18 cellular contexts compared by ENCODE assay signal in genomic region chr22:20064545-20065262, GRCh38. TPM values are rescaled to one million over a fixed set of nuclear protein-coding genes. Genes with fewer than 3 reads are reported as not detected.
DNase-seq lines count a peak whose midpoint lies in the region; ATAC-seq, FAIRE-seq and TF ChIP-seq lines count a peak whose summit lies in the region.
"Had no signal": no experiment of that assay in that cellular context is flagged by ENCODE, and none has a peak within 500 bp of the region (broad histone marks: within the 10 kb centered on the region; RNA-seq: fewer than 3 reads in every experiment).

No MANE protein-coding gene starts in this region.

- intact Hi-C loops in Caco-2 (cut with micrococcal nuclease; ENCODE audit: unreplicated experiment), result no loop called here
- intact Hi-C loops in GM12878 (cut with micrococcal nuclease; ENCODE audit: unreplicated experiment), result no loop called here
- intact Hi-C loops in sigmoid colon (cut with DNase I), result no loop called here

- WGBS in GM12878 (ENCODE audit: insufficient coverage, insufficient replicate concordance, low lambda C conversion rate, missing lambda C conversion rate), result 98% methylated on average over 18 of the region's 18 CpGs
- 98% methylated on average over 18 of the region's 18 CpGs for WGBS in mesenchymal stem cell
- WGBS in sigmoid colon, 2 donors, result 90 to 95% methylated on average over 18 of the region's 18 CpGs

- H3K4me1 ChIP-seq in Caco-2 (no peaks in the 10 kb centered on the region), GM12878 (ENCODE audit: control insufficient read depth, insufficient read depth, low read length) (no peaks in the 10 kb centered on the region), mesenchymal stem cell (ENCODE audit: control insufficient read depth, insufficient read depth, low read depth, low read length) (peaks cover 16% of the 10 kb centered on the region), sigmoid colon (no peaks in the 10 kb centered on the region)
- H3K4me1 ChIP-seq: BE2C had no signal

- H4K8ac ChIP-seq in mesenchymal stem cell (ENCODE audit: low read length), result no peak overlapping the region

- H3K4me3 ChIP-seq in Caco-2 (ENCODE audit: low read depth, low read length) (no peak overlapping the region), GM12878 (no peak overlapping the region), mesenchymal stem cell (ENCODE audit: insufficient read depth in 1 of 2, low read depth in 1 of 2, low read length in 2 of 2) (no peak overlapping the region), sigmoid colon (no peak overlapping the region)

- no peak overlapping the region for H2BK15ac ChIP-seq in mesenchymal stem cell (ENCODE audit: low read depth, poor library complexity, severe bottlenecking)

- in situ Hi-C loops in GM12878 (cut with MboI), result no loop called here

- RAD21 ChIA-PET in GM12878 (lab: Charles Lee; ENCODE audit: unreplicated experiment), result no interaction called here

- H3K27me3 ChIP-seq in Caco-2 (replicated peaks; ENCODE audit: control insufficient read depth, insufficient read depth, low read length) (no peaks in the 10 kb centered on the region), GM12878 (replicated peaks in 1 of 2; ENCODE audit: control insufficient read depth in 2 of 2, insufficient read depth in 2 of 2, low read length in 1 of 2) (no peaks in the 10 kb centered on the region), mesenchymal stem cell (ENCODE audit: control insufficient read depth in 1 of 2, insufficient read depth in 1 of 2, low read length in 2 of 2) (no peaks in the 10 kb centered on the region), sigmoid colon (no peaks in the 10 kb centered on the region)
- H3K27me3 ChIP-seq: BE2C had no signal

- no peaks in the 10 kb centered on the region for H3K9me3 ChIP-seq in Caco-2
- H3K9me3 ChIP-seq in GM12878 (replicated peaks; ENCODE audit: control insufficient read depth, insufficient read depth, low read length), result no peaks in the 10 kb centered on the region
- H3K9me3 ChIP-seq in mesenchymal stem cell (ENCODE audit: control insufficient read depth, low read length), result no peaks in the 10 kb centered on the region
- H3K9me3 ChIP-seq in sigmoid colon, result no peaks in the 10 kb centered on the region
- H3K9me3 ChIP-seq: BE2C had no signal

- no peak overlapping the region for H2AK5ac ChIP-seq in mesenchymal stem cell (ENCODE audit: low read length, severe bottlenecking)

- no peak overlapping the region for H2BK120ac ChIP-seq in mesenchymal stem cell (ENCODE audit: low read depth, low read length)

- peak; percentile 45 for TF ChIP-seq POLR2A in GM12878 (IDR thresholded peaks at IDR 0.05; ENCODE audit: low read depth, low read length)
- no peak for TF ChIP-seq POLR2A in sigmoid colon (IDR thresholded peaks at IDR 0.05)

- no peak for DNase-seq in Caco-2
- DNase-seq in GM12878 (ENCODE audit: low read depth, low spot score), result no peak
- DNase-seq in mesenchymal stem cell, result no peak
- DNase-seq in sigmoid colon, result peak; percentile 56
- no peak for DNase-seq in activated CD8-positive, alpha-beta memory T cell treated with anti-CD3 and anti-CD28 coated beads for 24 hours
- DNase-seq in GM03348 (ENCODE audit: low spot score), result no peak
- DNase-seq: BE2C; CD8-positive, alpha-beta T cell; COR-L47; DND-41; GDM1; GOT3; H9 had no signal

- peaks cover 5% of the 10 kb centered on the region for H3K36me3 Mint-ChIP-seq in Caco-2 (ENCODE audit: insufficient read depth, unreplicated experiment)
- H3K36me3 Mint-ChIP-seq: IgD-negative memory B cell had no signal

- SMC1A ChIA-PET in GM12878 (lab: Charles Lee; ENCODE audit: uncharacterized antibody, unreplicated experiment), result no interaction called here

- no peaks in the 10 kb centered on the region for H4K20me1 ChIP-seq in GM12878 (ENCODE audit: control insufficient read depth, insufficient read depth)

- H3K4me3 Mint-ChIP-seq in Caco-2 (ENCODE audit: unreplicated experiment), result no peak overlapping the region
- H3K4me3 Mint-ChIP-seq: CD14-positive monocyte; CD8-positive, alpha-beta T cell; H9; IgD-negative memory B cell had no signal

- no peak overlapping the region for H3K9ac ChIP-seq in GM12878 (ENCODE audit: control insufficient read depth, insufficient read depth, low read length)
- H3K9ac ChIP-seq in mesenchymal stem cell (ENCODE audit: low read length), result no peak overlapping the region

- BruUV-seq in Caco-2 (replicated peaks; lab: Mats Ljungman, UMichigan) (TSS peak; percentile 26), GM12878 (replicated peaks; lab: Mats Ljungman, UMichigan) (TSS peak; percentile 36)

- no peak for FAIRE-seq in GM12878 (lab: Jason Lieb, UNC)
- FAIRE-seq: A204.1, GM18507 had no signal

- no peak overlapping the region for H3K27ac Mint-ChIP-seq in Caco-2 (ENCODE audit: unreplicated experiment)
- H3K27ac Mint-ChIP-seq: CD8-positive, alpha-beta T cell; IgD-negative memory B cell had no signal

- no peak overlapping the region for H3K23ac ChIP-seq in mesenchymal stem cell (ENCODE audit: low read length in 2 of 2)

- CTCF ChIA-PET in Caco-2 (lab: Charles Lee), result no interaction called here
- CTCF ChIA-PET in GM12878 (lab: Yijun Ruan, JAX), result no interaction called here

- no peaks in the 10 kb centered on the region for H3K4me1 Mint-ChIP-seq in Caco-2 (ENCODE audit: low read depth, unreplicated experiment)
- H3K4me1 Mint-ChIP-seq: CD14-positive monocyte, H9, IgD-negative memory B cell had no signal

- no peaks in the 10 kb centered on the region; the same call in 1 of the 2 replicates for H3K36me3 ChIP-seq in Caco-2 (ENCODE audit: control insufficient read depth, insufficient read depth, low read length)
- peaks cover 0 to 7% of the 10 kb centered on the region in 2 experiments; a peak in 3 of 4 replicates for H3K36me3 ChIP-seq in GM12878 (ENCODE audit: control insufficient read depth in 2 of 2, insufficient read depth in 2 of 2, low read length in 1 of 2)
- peaks cover 45 to 61% of the 10 kb centered on the region in 2 experiments for H3K36me3 ChIP-seq in mesenchymal stem cell (ENCODE audit: control insufficient read depth in 1 of 2, insufficient read depth in 2 of 2, low read depth in 1 of 2, low read length in 2 of 2)
- peaks cover 0 to 46% (median 24%) of the 10 kb centered on the region in 4 donors for H3K36me3 ChIP-seq in sigmoid colon
- H3K36me3 ChIP-seq: BE2C had no signal

- no peak overlapping the region for H3K4ac ChIP-seq in mesenchymal stem cell (ENCODE audit: low read depth in 1 of 2, low read length in 2 of 2)

- no peak overlapping the region for H3K18ac ChIP-seq in mesenchymal stem cell (ENCODE audit: low read depth in 1 of 2, low read length in 2 of 2)

- TF ChIP-seq EP300 in GM12878 (IDR thresholded peaks at IDR 0.05; ENCODE audit: borderline replicate concordance in 1 of 2, control insufficient read depth in 1 of 2, low read depth in 2 of 2, low read length in 2 of 2) (no peak), sigmoid colon (IDR thresholded peaks at IDR 0.05) (no peak)

- no peak for TF ChIP-seq RAD21 in GM12878 (IDR thresholded peaks at IDR 0.05; ENCODE audit: insufficient read depth, low read depth, low read length)

- H4K91ac ChIP-seq in mesenchymal stem cell (ENCODE audit: low read length), result peak overlapping the region; percentile 34

- H2BK5ac ChIP-seq in mesenchymal stem cell (ENCODE audit: low read depth, low read length, poor library complexity, severe bottlenecking), result no peak overlapping the region

- no peaks in the 10 kb centered on the region for H3K27me3 Mint-ChIP-seq in Caco-2 (ENCODE audit: insufficient read depth, unreplicated experiment)
- H3K27me3 Mint-ChIP-seq: IgD-negative memory B cell had no signal

- H2AFZ ChIP-seq in GM12878 (ENCODE audit: control insufficient read depth, low read depth, low read length) (no peak overlapping the region), mesenchymal stem cell (ENCODE audit: low read depth, low read length) (no peak overlapping the region)

- ATAC-seq in GM12878, result no peak
- ATAC-seq in GM21717 (IDR thresholded peaks at IDR 0.05; ENCODE audit: unreplicated experiment), result no peak
- ATAC-seq: CD8-positive, alpha-beta T cell had no signal

- no peak overlapping the region for H3K14ac ChIP-seq in mesenchymal stem cell (ENCODE audit: low read length in 2 of 2)

- TF ChIP-seq CTCF in Caco-2 (IDR thresholded peaks at IDR 0.05; ENCODE audit: insufficient read depth in 1 of 2, low read depth in 1 of 2, low read length in 1 of 2, severe bottlenecking in 1 of 2, unreplicated experiment in 1 of 2), result no peak
- no peak for TF ChIP-seq CTCF in GM12878 (IDR thresholded peaks at IDR 0.05 in 2 of 3, conservative IDR thresholded peaks at IDR 0.05 in 1 of 3; ENCODE audit: control insufficient read depth in 2 of 3, extremely low read depth in 1 of 3, insufficient read depth in 1 of 3, low read depth in 3 of 3, low read length in 3 of 3)
- no peak for TF ChIP-seq CTCF in sigmoid colon (IDR thresholded peaks at IDR 0.05)

- no peaks in the 10 kb centered on the region for H3K79me2 ChIP-seq in GM12878 (ENCODE audit: control insufficient read depth, insufficient read depth, low read length)

- H2BK12ac ChIP-seq in mesenchymal stem cell (ENCODE audit: low read length in 2 of 2), result no peak overlapping the region

- POLR2A ChIA-PET in Caco-2 (lab: Charles Lee) (no interaction called here), GM12878 (lab: Charles Lee) (no interaction called here)

- no peaks in the 10 kb centered on the region for H3K9me3 Mint-ChIP-seq in Caco-2 (ENCODE audit: unreplicated experiment)
- H3K9me3 Mint-ChIP-seq: CD14-positive monocyte; CD8-positive, alpha-beta T cell; H9; IgD-negative memory B cell had no signal

- H3K4me2 ChIP-seq in GM12878 (ENCODE audit: control insufficient read depth, insufficient read depth), result no peak overlapping the region
- H3K4me2 ChIP-seq in mesenchymal stem cell (ENCODE audit: low read length, poor library complexity, severe bottlenecking), result no peak overlapping the region

- peaks cover 2% of the 10 kb centered on the region for H3K79me1 ChIP-seq in mesenchymal stem cell (replicated peaks; ENCODE audit: low read length, poor library complexity, severe bottlenecking)

- no peak overlapping the region for H3K27ac ChIP-seq in GM12878 (ENCODE audit: control insufficient read depth, insufficient read depth)
- H3K27ac ChIP-seq in mesenchymal stem cell (ENCODE audit: low read length, poor library complexity, severe bottlenecking), result no peak overlapping the region
- no peak overlapping the region for H3K27ac ChIP-seq in sigmoid colon

RNA-seq across cellular contexts. Expression of gene DGCR8, which starts 15.3 kb away (rescaled TPM):
- 53.1 and 60.0 TPM in 2 replicates for total RNA-seq in Caco-2 (2022)
- 62.1 and 88.0 TPM in 2 replicates for total RNA-seq in GM12878 (2013; cell fraction: nucleolus; rRNA removed)
- 24.1 and 28.5 TPM in 2 replicates for total RNA-seq in GM12878 (2014; rRNA removed)
- 15.4 and 17.3 TPM in 2 replicates for total RNA-seq in GM12878 (2014; rRNA removed; fragmentation: Illumina TruSeq; extraction: Trizol)
- total RNA-seq in GM12878 (2021), result 33.0 and 35.1 TPM in 2 replicates
- polyA plus RNA-seq in GM12878 (2011; ENCODE audit: low read depth), result 10.6 TPM
- polyA plus RNA-seq in GM12878 (2011; rRNA removed), result 15.0 and 17.1 TPM in 2 replicates
- polyA plus RNA-seq in GM12878 (2011; cell fraction: cytosol; rRNA removed), result 18.7 and 20.5 TPM in 2 replicates
- 96.6 and 126 TPM in 2 replicates for polyA plus RNA-seq in GM12878 (2011; cell fraction: nucleus; rRNA removed)
- polyA plus RNA-seq in GM12878 (2012), result 13.6 and 18.8 TPM in 2 replicates
- 14.1 and 17.9 TPM in 2 replicates for polyA plus RNA-seq in GM12878 (2014; fragmentation: Illumina TruSeq; extraction: Trizol)
- polyA plus RNA-seq in GM12878 (2014; fragmentation: Nextera tagmentation; extraction: Ambion mirVana), result 1 to 10 TPM; 1.2 to 2.5 TPM
- 27.8 and 29.7 TPM in 2 replicates for polyA plus RNA-seq in GM12878 (2014; rRNA removed)
- polyA plus RNA-seq in GM12878 (2016; fragmentation: Nextera tagmentation; extraction: Ambion mirVana), result 10 to 100 TPM; 12.9 to 16.9 TPM
- polyA minus RNA-seq in GM12878 (2011; rRNA and poly(A)+ RNA removed), result 18.9 and 21.9 TPM in 2 replicates
- polyA minus RNA-seq in GM12878 (2011; cell fraction: cytosol; rRNA and poly(A)+ RNA removed), result 7.9 and 8.5 TPM in 2 replicates
- 18.7 and 34.8 TPM in 2 replicates for polyA minus RNA-seq in GM12878 (2011; cell fraction: nucleus; rRNA and poly(A)+ RNA removed)
- polyA plus RNA-seq in mesenchymal stem cell (2013, experiment 1 of 2), result 11.9 TPM
- 11.1 TPM for polyA plus RNA-seq in mesenchymal stem cell (2013, experiment 2 of 2)
- 10 to 100 TPM; 15.0 to 32.7 (median 22.2) TPM for total RNA-seq in sigmoid colon
- 10 to 100 TPM in 1 of 3 donors, 1 to 10 TPM in 2; 6.7 to 24.1 (median 8.4) TPM for polyA plus RNA-seq in sigmoid colon

RNA-seq across cellular contexts. Expression of gene TANGO2, which starts 43.8 kb away (rescaled TPM):
- 23.9 and 26.6 TPM in 2 replicates for total RNA-seq in Caco-2 (2022)
- total RNA-seq in GM12878 (2013; cell fraction: nucleolus; rRNA removed), result 42.1 and 46.9 TPM in 2 replicates
- 24.2 and 25.6 TPM in 2 replicates for total RNA-seq in GM12878 (2014; rRNA removed)
- 14.2 and 17.5 TPM in 2 replicates for total RNA-seq in GM12878 (2014; rRNA removed; fragmentation: Illumina TruSeq; extraction: Trizol)
- 19.4 and 22.2 TPM in 2 replicates for total RNA-seq in GM12878 (2021)
- 14.8 TPM for polyA plus RNA-seq in GM12878 (2011; ENCODE audit: low read depth)
- polyA plus RNA-seq in GM12878 (2011; rRNA removed), result 9.7 and 21.0 TPM in 2 replicates
- 27.8 and 38.8 TPM in 2 replicates for polyA plus RNA-seq in GM12878 (2011; cell fraction: cytosol; rRNA removed)
- polyA plus RNA-seq in GM12878 (2011; cell fraction: nucleus; rRNA removed), result 28.8 and 31.0 TPM in 2 replicates
- 14.9 and 15.9 TPM in 2 replicates for polyA plus RNA-seq in GM12878 (2012)
- polyA plus RNA-seq in GM12878 (2014; fragmentation: Illumina TruSeq; extraction: Trizol), result 11.6 and 19.8 TPM in 2 replicates
- polyA plus RNA-seq in GM12878 (2014; fragmentation: Nextera tagmentation; extraction: Ambion mirVana), result 1 to 10 TPM; 4.0 to 5.0 TPM
- polyA plus RNA-seq in GM12878 (2014; rRNA removed), result 23.1 and 26.7 TPM in 2 replicates
- 10 to 100 TPM; 20.8 to 24.8 TPM for polyA plus RNA-seq in GM12878 (2016; fragmentation: Nextera tagmentation; extraction: Ambion mirVana)
- polyA minus RNA-seq in GM12878 (2011; rRNA and poly(A)+ RNA removed), result 40.0 and 50.8 TPM in 2 replicates
- 9.4 and 9.5 TPM in 2 replicates for polyA minus RNA-seq in GM12878 (2011; cell fraction: cytosol; rRNA and poly(A)+ RNA removed)
- 7.4 and 13.3 TPM in 2 replicates for polyA minus RNA-seq in GM12878 (2011; cell fraction: nucleus; rRNA and poly(A)+ RNA removed)
- 16.0 TPM for polyA plus RNA-seq in mesenchymal stem cell (2013, experiment 1 of 2)
- 16.1 TPM for polyA plus RNA-seq in mesenchymal stem cell (2013, experiment 2 of 2)
- 10 to 100 TPM; 24.2 to 36.6 (median 31.9) TPM for total RNA-seq in sigmoid colon
- 10 to 100 TPM; 27.0 to 46.2 (median 27.8) TPM for polyA plus RNA-seq in sigmoid colon

RNA-seq across cellular contexts. Expression of gene ARVCF, which starts 48.1 kb away (rescaled TPM):
- total RNA-seq in Caco-2 (2022) (9.8 and 12.0 TPM in 2 replicates), GM12878 (2014; rRNA removed) (0.44 and 1.0 TPM in 2 replicates), GM12878 (2014; rRNA removed; fragmentation: Illumina TruSeq; extraction: Trizol) (0.13 and 0.32 TPM in 2 replicates), GM12878 (2021) (1.8 and 1.9 TPM in 2 replicates), sigmoid colon (10 to 100 TPM; 14.6 to 33.8 (median 24.5) TPM)
- total RNA-seq in GM12878 (2013; cell fraction: nucleolus; rRNA removed), result 0.76 and 0.92 TPM in 2 replicates
- polyA plus RNA-seq in GM12878 (2011; ENCODE audit: low read depth), result 0.13 TPM
- polyA plus RNA-seq in GM12878 (2011; rRNA removed) (0.17 and 0.26 TPM in 2 replicates), GM12878 (2014; fragmentation: Illumina TruSeq; extraction: Trizol) (0.13 and 0.21 TPM in 2 replicates), GM12878 (2014; fragmentation: Nextera tagmentation; extraction: Ambion mirVana) (not detected), GM12878 (2014; rRNA removed) (1.00 and 2.6 TPM in 2 replicates), GM12878 (2016; fragmentation: Nextera tagmentation; extraction: Ambion mirVana) (1 to 10 TPM; 1.0 to 1.3 TPM), sigmoid colon (10 to 100 TPM in 1 of 3 donors, 1 to 10 TPM in 2; 3.9 to 13.3 (median 6.0) TPM)
- 0.22 and 0.60 TPM in 2 replicates for polyA plus RNA-seq in GM12878 (2011; cell fraction: cytosol; rRNA removed)
- 5.6 and 6.7 TPM in 2 replicates for polyA plus RNA-seq in GM12878 (2011; cell fraction: nucleus; rRNA removed)
- polyA plus RNA-seq in GM12878 (2012), result 1.2 and 3.5 TPM in 2 replicates
- 0.15 and 0.52 TPM in 2 replicates for polyA minus RNA-seq in GM12878 (2011; rRNA and poly(A)+ RNA removed)
- not detected in 2 replicates for polyA minus RNA-seq in GM12878 (2011; cell fraction: cytosol; rRNA and poly(A)+ RNA removed)
- polyA minus RNA-seq in GM12878 (2011; cell fraction: nucleus; rRNA and poly(A)+ RNA removed), result 2.0 and 2.1 TPM in 2 replicates
- polyA plus RNA-seq in mesenchymal stem cell (2013, experiment 1 of 2), result 3.0 TPM
- polyA plus RNA-seq in mesenchymal stem cell (2013, experiment 2 of 2), result 3.2 TPM

RNA-seq across cellular contexts. Expression of gene RANBP1, which starts 51.2 kb away (rescaled TPM):
- total RNA-seq in Caco-2 (2022) (365 and 385 TPM in 2 replicates), GM12878 (2014; rRNA removed) (415 and 441 TPM in 2 replicates), GM12878 (2014; rRNA removed; fragmentation: Illumina TruSeq; extraction: Trizol) (365 and 396 TPM in 2 replicates), GM12878 (2021) (378 and 379 TPM in 2 replicates), sigmoid colon (100 to 1,000 TPM; 135 to 194 (median 163) TPM)
- total RNA-seq in GM12878 (2013; cell fraction: nucleolus; rRNA removed), result 74.7 and 76.8 TPM in 2 replicates
- polyA plus RNA-seq in GM12878 (2011; ENCODE audit: low read depth), result 113 TPM
- polyA plus RNA-seq in GM12878 (2011; rRNA removed) (207 and 270 TPM in 2 replicates), GM12878 (2014; fragmentation: Illumina TruSeq; extraction: Trizol) (301 and 393 TPM in 2 replicates), GM12878 (2014; fragmentation: Nextera tagmentation; extraction: Ambion mirVana) (100 to 1,000 TPM in 1 of 2 experiments, 10 to 100 TPM in 1; 55.3 to 137 TPM), GM12878 (2014; rRNA removed) (512 and 514 TPM in 2 replicates), GM12878 (2016; fragmentation: Nextera tagmentation; extraction: Ambion mirVana) (100 to 1,000 TPM; 800 to 808 TPM), sigmoid colon (100 to 1,000 TPM in 1 of 3 donors, 10 to 100 TPM in 2; 67.9 to 163 (median 79.8) TPM)
- 417 and 421 TPM in 2 replicates for polyA plus RNA-seq in GM12878 (2011; cell fraction: cytosol; rRNA removed)
- 245 and 344 TPM in 2 replicates for polyA plus RNA-seq in GM12878 (2011; cell fraction: nucleus; rRNA removed)
- 160 and 180 TPM in 2 replicates for polyA plus RNA-seq in GM12878 (2012)
- 168 and 187 TPM in 2 replicates for polyA minus RNA-seq in GM12878 (2011; rRNA and poly(A)+ RNA removed)
- 103 and 116 TPM in 2 replicates for polyA minus RNA-seq in GM12878 (2011; cell fraction: cytosol; rRNA and poly(A)+ RNA removed)
- polyA minus RNA-seq in GM12878 (2011; cell fraction: nucleus; rRNA and poly(A)+ RNA removed), result 36.8 and 71.0 TPM in 2 replicates
- polyA plus RNA-seq in mesenchymal stem cell (2013, experiment 1 of 2), result 126 TPM
- polyA plus RNA-seq in mesenchymal stem cell (2013, experiment 2 of 2), result 125 TPM

RNA-seq across cellular contexts. Expression of gene TRMT2A, which starts 52.3 kb away (rescaled TPM):
- total RNA-seq in Caco-2 (2022), result 41.1 and 43.0 TPM in 2 replicates
- 84.7 and 99.7 TPM in 2 replicates for total RNA-seq in GM12878 (2013; cell fraction: nucleolus; rRNA removed)
- total RNA-seq in GM12878 (2014; rRNA removed), result 81.0 and 88.7 TPM in 2 replicates
- 38.3 and 44.1 TPM in 2 replicates for total RNA-seq in GM12878 (2014; rRNA removed; fragmentation: Illumina TruSeq; extraction: Trizol)
- total RNA-seq in GM12878 (2021), result 81.2 and 94.6 TPM in 2 replicates
- 49.3 TPM for polyA plus RNA-seq in GM12878 (2011; ENCODE audit: low read depth)
- polyA plus RNA-seq in GM12878 (2011; rRNA removed), result 12.5 and 22.9 TPM in 2 replicates
- polyA plus RNA-seq in GM12878 (2011; cell fraction: cytosol; rRNA removed), result 36.7 and 60.9 TPM in 2 replicates
- 293 and 316 TPM in 2 replicates for polyA plus RNA-seq in GM12878 (2011; cell fraction: nucleus; rRNA removed)
- polyA plus RNA-seq in GM12878 (2012), result 56.3 and 73.5 TPM in 2 replicates
- polyA plus RNA-seq in GM12878 (2014; fragmentation: Illumina TruSeq; extraction: Trizol), result 10.6 and 30.7 TPM in 2 replicates
- polyA plus RNA-seq in GM12878 (2014; fragmentation: Nextera tagmentation; extraction: Ambion mirVana), result 1 to 10 TPM in 1 of 2 experiments, under 1 TPM in 1; 0.29 to 4.8 TPM
- polyA plus RNA-seq in GM12878 (2014; rRNA removed), result 97.0 and 114 TPM in 2 replicates
- polyA plus RNA-seq in GM12878 (2016; fragmentation: Nextera tagmentation; extraction: Ambion mirVana), result 10 to 100 TPM; 71.7 to 87.3 TPM
- polyA minus RNA-seq in GM12878 (2011; rRNA and poly(A)+ RNA removed), result 28.7 and 53.2 TPM in 2 replicates
- 24.7 and 24.9 TPM in 2 replicates for polyA minus RNA-seq in GM12878 (2011; cell fraction: cytosol; rRNA and poly(A)+ RNA removed)
- polyA minus RNA-seq in GM12878 (2011; cell fraction: nucleus; rRNA and poly(A)+ RNA removed), result 62.1 and 105 TPM in 2 replicates
- polyA plus RNA-seq in mesenchymal stem cell (2013, experiment 1 of 2), result 20.4 TPM
- 22.5 TPM for polyA plus RNA-seq in mesenchymal stem cell (2013, experiment 2 of 2)
- 10 to 100 TPM; 40.0 to 55.1 (median 51.1) TPM for total RNA-seq in sigmoid colon
- 10 to 100 TPM in 1 of 3 donors, 1 to 10 TPM in 2; 8.6 to 43.7 (median 9.0) TPM for polyA plus RNA-seq in sigmoid colon
